8 cellular contexts compared by ENCODE assay signal in genomic region chr16:77807-78443, GRCh38. TPM values are rescaled to one million over a fixed set of nuclear protein-coding genes. Genes with fewer than 3 reads are reported as not detected.
DNase-seq lines count a peak whose midpoint lies in the region; ATAC-seq and TF ChIP-seq lines count a peak whose summit lies in the region.

TSS of gene MPG (plus strand) at chr16:78225. CDS start at chr16:78310, 85 bp downstream.

- WGBS in GM23248 (ENCODE audit: low coverage in 1 of 2, low lambda C conversion rate in 2 of 2, missing lambda C conversion rate in 2 of 2), 2 experiments: 0 to 1% methylated on average over 17 to 55 of the region's 83 CpGs
- WGBS in adrenal gland, 4 donors: 0 to 5% (median 1%) methylated on average over 8 to 83 of the region's 83 CpGs; no CpG with 5 or more reads in 1 of the 4 donors
- WGBS in prostate gland: under 1% methylated on average over 45 of the region's 83 CpGs

- H3K4me1 ChIP-seq in GM23248 (ENCODE audit: insufficient read depth) (peaks cover 26% of the 10 kb centered on the region), adrenal gland (replicated peaks in 1 of 2) (peaks cover 37 to 41% of the 10 kb centered on the region in 2 donors), prostate gland (replicated peaks) (peaks cover 25% of the 10 kb centered on the region)

- H3K9me3 ChIP-seq in GM23248 (ENCODE audit: low read depth): no peaks in the 10 kb centered on the region
- H3K9me3 ChIP-seq in MG63: no peaks in the 10 kb centered on the region
- no peaks in the 10 kb centered on the region for H3K9me3 ChIP-seq in adrenal gland (replicated peaks in 1 of 3)
- H3K9me3 ChIP-seq in prostate gland: no peaks in the 10 kb centered on the region

- DNase-seq in EL (peak; percentile 82), GM23248 (peak; percentile 89), MG63 (peak; percentile 93), adrenal gland (peak; percentile 75 to 89 (median 83)), left cardiac atrium (peak; percentile 91), prostate gland (ENCODE audit: low spot score) (peak; percentile 80), ureter (ENCODE audit: low spot score) (peak; percentile 89)

- peak within 1 kb of the TSS; percentile 64 for H2AFZ ChIP-seq in GM23248

- H3K36me3 ChIP-seq in GM23248 (ENCODE audit: low read depth) (0 out of 2 replicates have a peak, but pooled peaks cover 9% of the 10 kb centered on the region), MG63 (peaks cover 32% of the 10 kb centered on the region), adrenal gland (replicated peaks in 1 of 2) (peaks cover 0 to 11% of the 10 kb centered on the region in 2 donors), prostate gland (peaks cover 0 to 7% of the 10 kb centered on the region in 2 donors)

- in situ Hi-C loops in GM23248 (cut with MboI): no loop called here

- H3K9me2 ChIP-seq in GM23248 (ENCODE audit: insufficient read depth): no peaks in the 10 kb centered on the region

- peak; percentile 70 to 73 for TF ChIP-seq POLR2A in adrenal gland (IDR thresholded peaks at IDR 0.05)
- TF ChIP-seq POLR2A in prostate gland (IDR thresholded peaks at IDR 0.05): peak; percentile 68

- H3K79me2 ChIP-seq in GM23248 (ENCODE audit: insufficient read depth): peaks cover 31% of the 10 kb centered on the region

- H3K27me3 ChIP-seq in GM23248 (replicated peaks; ENCODE audit: insufficient read depth): no peaks in the 10 kb centered on the region
- no peaks in the 10 kb centered on the region for H3K27me3 ChIP-seq in MG63
- H3K27me3 ChIP-seq in adrenal gland: no peaks in the 10 kb centered on the region
- no peaks in the 10 kb centered on the region for H3K27me3 ChIP-seq in prostate gland (replicated peaks; ENCODE audit: insufficient read depth)

- peak within 1 kb of the TSS; percentile 91 for H3K4me2 ChIP-seq in GM23248 (ENCODE audit: unreplicated experiment)

- TF ChIP-seq CTCF in adrenal gland (IDR thresholded peaks at IDR 0.05) (no peak), prostate gland (IDR thresholded peaks at IDR 0.05) (peak in 1 of 4 experiments; percentile 20)

- no peaks in the 10 kb centered on the region for H4K20me1 ChIP-seq in GM23248 (ENCODE audit: insufficient read depth)

- peak; percentile 78 to 81 for ATAC-seq in left cardiac atrium

- peak within 1 kb of the TSS; percentile 95 for H3K9ac ChIP-seq in GM23248

- H3K4me3 ChIP-seq in GM23248 (peak within 1 kb of the TSS; percentile 87), MG63 (peak within 1 kb of the TSS; percentile 63), adrenal gland (peak within 1 kb of the TSS; percentile 44 to 98 (median 72)), prostate gland (peak within 1 kb of the TSS; percentile 84 to 98)

- peaks cover 23% of the 10 kb centered on the region for H3F3A ChIP-seq in GM23248 (ENCODE audit: insufficient read depth)

- intact Hi-C loops in T-helper 1 cell treated with Interleukin-12 subunit alpha and Interleukin-12 subunit beta and Interleukin-4 antibody, amounts not matched to agents 30 ng/mL and 1 ng/mL, for 36 hours (cut with micrococcal nuclease): loop anchor here (1.0 kb wide), 4 partner anchors 13 to 60 kb away; partner anchors contain the start of genes NPRL3, POLR3K and SNRNP25
- intact Hi-C loops in adrenal gland (cut with DNase I) (no loop called here), left cardiac atrium (cut with DNase I) (no loop called here), prostate gland (cut with DNase I) (no loop called here)

- H3K27ac ChIP-seq in GM23248 (peak within 1 kb of the TSS; percentile 98), adrenal gland (peak within 1 kb of the TSS; percentile 81 to 98 (median 91)), prostate gland (peak within 1 kb of the TSS; percentile 88 to 91)

RNA-seq across cellular contexts. Expression of gene MPG, which starts in this region (rescaled TPM):
- 127 and 222 TPM in 2 replicates for total RNA-seq in GM23248 (2014; rRNA removed; shearing (Covaris generic))
- polyA plus RNA-seq in GM23248 (2016; fragmentation: Nextera tagmentation; extraction: Ambion mirVana) (132 and 134 TPM in 2 replicates), adrenal gland (100 to 1,000 TPM in 2 of 3 donors, 1 to 10 TPM in 1; 5.0 to 148 (median 129) TPM)
- 126 and 258 TPM in 2 replicates for total RNA-seq in MG63 (2014; rRNA removed; shearing (Covaris generic); ENCODE audit: low replicate concordance)
- 53.3 and 55.2 TPM in 2 replicates for total RNA-seq in T-helper 1 cell treated with Interleukin-12 subunit alpha and Interleukin-12 subunit beta and Interleukin-4 antibody, amounts not matched to agents 30 ng/mL and 1 ng/mL, for 36 hours
- total RNA-seq in adrenal gland (100 to 1,000 TPM in 4 of 8 donors, 10 to 100 TPM in 4; 60.9 to 207 (median 91.3) TPM), left cardiac atrium (10 to 100 TPM; 29.9 to 40.2 TPM), prostate gland (100 to 1,000 TPM; 111 to 138 TPM), ureter (38.2 TPM)

Comparison
In these comparisons a context has a peak if more than half of its experiments do, and no peak if none do; other contexts are left out.
1. Peak in every context shown above with its lines: DNase-seq, ATAC-seq, H3K4me3 ChIP-seq and H3K27ac ChIP-seq.